In genomic region chr6:149284904-149285303, GRCh38 we compare ENCODE assay signal across 19 cellular contexts. TPM values are rescaled to one million over a fixed set of nuclear protein-coding genes. Genes with fewer than 3 reads are reported as not detected.
DNase-seq lines count a peak whose midpoint lies in the region; ATAC-seq lines count a peak whose summit lies in the region.
"Had no signal": no experiment of that assay in that cellular context is flagged by ENCODE, and none has a peak within 500 bp of the region (broad histone marks: within the 10 kb centered on the region; RNA-seq: fewer than 3 reads in every experiment).

No MANE protein-coding gene starts in this region.

- no peak overlapping the region for H3K4me3 Mint-ChIP-seq in activated T-helper 2 cell treated with anti-CD3 and anti-CD28 coated beads, Interferon-gamma antibody, Interleukin-2, Interleukin-4, amounts not matched to agents 10 μg/mL and 5 μg/mL and 100 μg/mL, durations not matched to agents 14 hours and 24 hours and 36 hours (ENCODE audit: low read depth)
- no peak overlapping the region for H3K4me3 Mint-ChIP-seq in stimulated activated naive B cell treated with anti-CD40 and anti-IgM and Interleukin-4, amounts not matched to agents 10 μg/mL and 1 μg/mL and 100 μg/mL, for 72 hours
- H3K4me3 Mint-ChIP-seq: CD4-positive, CD25-positive, alpha-beta regulatory T cell; HFFc6; neural progenitor cell had no signal

- no peaks in the 10 kb centered on the region for H3K36me3 Mint-ChIP-seq in activated naive CD4-positive, alpha-beta T cell treated with anti-CD3 and anti-CD28 coated beads, Interleukin-2, amount 50 U/mL, for 72 hours
- no peaks in the 10 kb centered on the region for H3K36me3 Mint-ChIP-seq in activated T-helper 2 cell treated with anti-CD3 and anti-CD28 coated beads, Interferon-gamma antibody, Interleukin-2, Interleukin-4, amounts not matched to agents 10 μg/mL and 5 μg/mL and 100 μg/mL, durations not matched to agents 14 hours and 24 hours and 36 hours (ENCODE audit: low read depth)
- no peaks in the 10 kb centered on the region for H3K36me3 Mint-ChIP-seq in stimulated activated naive B cell treated with anti-CD40 and anti-IgM and Interleukin-4, amounts not matched to agents 10 μg/mL and 1 μg/mL and 100 μg/mL, for 72 hours
- H3K36me3 Mint-ChIP-seq: CD4-positive, CD25-positive, alpha-beta regulatory T cell; neural progenitor cell had no signal

- H3K27me3 Mint-ChIP-seq in activated T-helper 2 cell treated with anti-CD3 and anti-CD28 coated beads, Interferon-gamma antibody, Interleukin-2, Interleukin-4, amounts not matched to agents 10 μg/mL and 5 μg/mL and 100 μg/mL, durations not matched to agents 14 hours and 24 hours and 36 hours (ENCODE audit: low read depth) = no peaks in the 10 kb centered on the region
- H3K27me3 Mint-ChIP-seq in stimulated activated naive B cell treated with anti-CD40 and anti-IgM and Interleukin-4, amounts not matched to agents 10 μg/mL and 1 μg/mL and 100 μg/mL, for 72 hours = no peaks in the 10 kb centered on the region
- H3K27me3 Mint-ChIP-seq: CD4-positive, CD25-positive, alpha-beta regulatory T cell had no signal

- peak; percentile 86 to 97 for ATAC-seq in activated naive CD4-positive, alpha-beta T cell treated with anti-CD3 and anti-CD28 coated beads, Interleukin-2, amount 50 U/mL, for 72 hours
- ATAC-seq in HG03460 (IDR thresholded peaks at IDR 0.05; ENCODE audit: unreplicated experiment) = peak; percentile 73
- peak; percentile 33 to 47 for ATAC-seq in stimulated activated naive B cell treated with anti-CD40 and anti-IgM and Interleukin-4, amounts not matched to agents 10 μg/mL and 1 μg/mL and 100 μg/mL, for 72 hours (replicated peaks)
- ATAC-seq: SK-N-SH treated with all-trans-retinoic acid at 6 μM for 48 hours had no signal

- H3K9me3 Mint-ChIP-seq in activated naive CD4-positive, alpha-beta T cell treated with anti-CD3 and anti-CD28 coated beads, Interleukin-2, amount 50 U/mL, for 72 hours = no peaks in the 10 kb centered on the region
- peaks cover 3% of the 10 kb centered on the region for H3K9me3 Mint-ChIP-seq in activated T-helper 2 cell treated with anti-CD3 and anti-CD28 coated beads, Interferon-gamma antibody, Interleukin-2, Interleukin-4, amounts not matched to agents 10 μg/mL and 5 μg/mL and 100 μg/mL, durations not matched to agents 14 hours and 24 hours and 36 hours
- no peaks in the 10 kb centered on the region for H3K9me3 Mint-ChIP-seq in stimulated activated naive B cell treated with anti-CD40 and anti-IgM and Interleukin-4, amounts not matched to agents 10 μg/mL and 1 μg/mL and 100 μg/mL, for 72 hours
- H3K9me3 Mint-ChIP-seq: CD4-positive, CD25-positive, alpha-beta regulatory T cell; HFFc6; neural progenitor cell had no signal

- DNase-seq in activated naive CD4-positive, alpha-beta T cell treated with anti-CD3 and anti-CD28 coated beads, Interleukin-2, amount 50 U/mL, for 72 hours (ENCODE audit: low spot score in 2 of 2) = peak in 1 of 2 donors; percentile 31
- no peak for DNase-seq in activated naive CD4-positive, alpha-beta T cell treated with Interleukin-2 at 50 U/mL for 16 hours
- DNase-seq in activated T-helper 2 cell treated with anti-CD3 and anti-CD28 coated beads, Interferon-gamma antibody, Interleukin-2, Interleukin-4, amounts not matched to agents 10 μg/mL and 5 μg/mL and 100 μg/mL, durations not matched to agents 14 hours and 24 hours and 36 hours (ENCODE audit: low spot score) = no peak
- no peak for DNase-seq in stimulated activated naive B cell treated with anti-CD40 and anti-IgM and Interleukin-4, amounts not matched to agents 10 μg/mL and 1 μg/mL and 100 μg/mL, for 72 hours
- DNase-seq in germinal center (ENCODE audit: low spot score) = no peak
- no peak for DNase-seq in GM19238 (ENCODE audit: insufficient read length, low spot score)
- DNase-seq: head of caudate nucleus, HFFc6, Kasumi-1, left ventricle myocardium inferior, NCI-H1105, RPMI8226, small intestine, T1000, testis had no signal

- peak overlapping the region; percentile 66 to 81 for H3K27ac Mint-ChIP-seq in activated naive CD4-positive, alpha-beta T cell treated with anti-CD3 and anti-CD28 coated beads, Interleukin-2, amount 50 U/mL, for 72 hours
- H3K27ac Mint-ChIP-seq in activated T-helper 2 cell treated with anti-CD3 and anti-CD28 coated beads, Interferon-gamma antibody, Interleukin-2, Interleukin-4, amounts not matched to agents 10 μg/mL and 5 μg/mL and 100 μg/mL, durations not matched to agents 14 hours and 24 hours and 36 hours = peak overlapping the region; percentile 20
- no peak overlapping the region for H3K27ac Mint-ChIP-seq in stimulated activated naive B cell treated with anti-CD40 and anti-IgM and Interleukin-4, amounts not matched to agents 10 μg/mL and 1 μg/mL and 100 μg/mL, for 72 hours
- H3K27ac Mint-ChIP-seq: CD4-positive, CD25-positive, alpha-beta regulatory T cell; HFFc6; neural progenitor cell had no signal

- peaks cover 28% of the 10 kb centered on the region for H3K4me1 Mint-ChIP-seq in activated T-helper 2 cell treated with anti-CD3 and anti-CD28 coated beads, Interferon-gamma antibody, Interleukin-2, Interleukin-4, amounts not matched to agents 10 μg/mL and 5 μg/mL and 100 μg/mL, durations not matched to agents 14 hours and 24 hours and 36 hours (ENCODE audit: low read depth)
- peaks cover 8 to 17% of the 10 kb centered on the region in 2 donors for H3K4me1 Mint-ChIP-seq in stimulated activated naive B cell treated with anti-CD40 and anti-IgM and Interleukin-4, amounts not matched to agents 10 μg/mL and 1 μg/mL and 100 μg/mL, for 72 hours

- intact Hi-C loops in activated T-helper 2 cell treated with anti-CD3 and anti-CD28 coated beads, Interferon-gamma antibody, Interleukin-2, Interleukin-4, amounts not matched to agents 10 μg/mL and 5 μg/mL and 100 μg/mL, durations not matched to agents 14 hours and 24 hours and 36 hours (cut with micrococcal nuclease) = loop anchor here (2.0 kb wide), 1 partner anchor 32 kb away; the partner anchor contains the start of gene TAB2

RNA-seq across cellular contexts. Expression of gene TAB2, which starts 32.6 kb away (rescaled TPM):
- 10 to 100 TPM; 88.0 to 98.2 TPM for total RNA-seq in activated naive CD4-positive, alpha-beta T cell treated with anti-CD3 and anti-CD28 coated beads, Interleukin-2, amount 50 U/mL, for 72 hours
- total RNA-seq in activated T-helper 2 cell treated with anti-CD3 and anti-CD28 coated beads, Interferon-gamma antibody, Interleukin-2, Interleukin-4, amounts not matched to agents 10 μg/mL and 5 μg/mL and 100 μg/mL, durations not matched to agents 14 hours and 24 hours and 36 hours = 106 and 110 TPM in 2 replicates

Comparison
In these comparisons a context has a peak if more than half of its experiments do, and no peak if none do; other contexts are left out.
1. ATAC-seq: peak in every context shown above with its lines; median percentile 92 in activated naive CD4-positive, alpha-beta T cell treated with anti-CD3 and anti-CD28 coated beads, Interleukin-2, amount 50 U/mL, for 72 hours; 73 in HG03460; 40 in stimulated activated naive B cell treated with anti-CD40 and anti-IgM and Interleukin-4, amounts not matched to agents 10 μg/mL and 1 μg/mL and 100 μg/mL, for 72 hours.